In the genomic region with DNA sequence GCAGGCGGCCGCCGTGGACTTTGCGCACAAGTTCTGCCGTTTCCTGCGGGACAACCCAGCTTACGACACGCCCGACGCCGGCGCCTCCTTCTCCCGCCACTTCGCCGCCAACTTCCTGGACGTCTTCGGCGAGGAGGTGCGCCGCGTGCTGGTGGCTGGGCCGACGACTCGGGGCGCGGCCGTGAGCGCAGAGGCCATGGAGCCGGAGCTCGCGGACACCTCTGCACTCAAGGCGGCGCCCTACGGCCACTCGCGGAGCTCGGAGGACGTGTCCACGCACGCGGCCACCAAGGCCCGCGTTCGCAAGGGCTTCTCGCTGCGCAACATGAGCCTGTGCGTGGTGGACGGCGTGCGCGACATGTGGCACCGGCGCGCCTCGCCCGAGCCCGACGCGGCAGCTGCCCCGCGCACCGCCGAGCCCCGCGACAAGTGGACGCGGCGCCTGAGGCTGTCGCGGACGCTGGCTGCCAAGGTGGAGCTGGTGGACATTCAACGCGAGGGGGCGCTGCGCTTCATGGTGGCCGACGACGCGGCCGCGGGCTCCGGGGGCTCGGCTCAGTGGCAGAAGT, we compare ENCODE assay signal across 18 cellular contexts. TPM values are rescaled to one million over a fixed set of nuclear protein-coding genes. Genes with fewer than 3 reads are reported as not detected.
A peak's percentile ranks its signal among the peaks of the same experiment; 100 is the strongest.
DNase-seq lines count a peak whose midpoint lies in the region; ATAC-seq, FAIRE-seq and TF ChIP-seq lines count a peak whose summit lies in the region.
"Had no signal": no experiment of that assay in that cellular context is flagged by ENCODE, and none has a peak within 500 bp of the region (broad histone marks: within the 10 kb centered on the region; RNA-seq: fewer than 3 reads in every experiment).

No MANE protein-coding gene starts in this region.

- H3K4me1 Mint-ChIP-seq in progenitor cell of endocrine pancreas (ENCODE audit: low read depth), result peaks cover 5% of the 10 kb centered on the region

- FAIRE-seq in bronchial epithelial cell (lab: Jason Lieb, UNC), result no peak

- H3K27ac Mint-ChIP-seq in progenitor cell of endocrine pancreas, result no peak overlapping the region

- no peak for DNase-seq in bronchial epithelial cell (ENCODE audit: low read depth)
- DNase-seq in left ventricle myocardium superior, result peak; percentile 52
- DNase-seq in progenitor cell of endocrine pancreas (ENCODE audit: low spot score, unreplicated experiment), result no peak
- no peak for DNase-seq in AG20443 (ENCODE audit: low spot score)
- DNase-seq: activated CD8-positive, alpha-beta memory T cell treated with anti-CD3 and anti-CD28 coated beads for 24 hours; activated naive CD4-positive, alpha-beta T cell; body of pancreas; MM.1S; NCI-H2029 treated with DMSO at 0.1 percent for 48 hours; NCI-H524 treated with DMSO at 0.1 percent for 48 hours; stimulated activated CD4-positive, alpha-beta T cell treated with anti-CD3 and anti-CD28 coated beads, Interleukin-4, amount 100 ng/mL, for 24 hours; transverse colon; WERI-Rb-1 had no signal

- H3K36me3 ChIP-seq in bronchial epithelial cell (ENCODE audit: control insufficient read depth, insufficient read depth, low read length), result no peaks in the 10 kb centered on the region
- H3K36me3 ChIP-seq: transverse colon had no signal

- intact Hi-C loops in left ventricle myocardium superior (cut with micrococcal nuclease), result no loop called here

- TF ChIP-seq CTCF in bronchial epithelial cell (IDR thresholded peaks at IDR 0.05; ENCODE audit: insufficient read depth, low read length, severe bottlenecking) (peak; percentile 13), progenitor cell of endocrine pancreas (IDR thresholded peaks at IDR 0.05; ENCODE audit: unreplicated experiment) (peak; percentile 53)

- H3K4me3 ChIP-seq in bronchial epithelial cell (ENCODE audit: low read depth, low read length), result no peak overlapping the region
- H3K4me3 ChIP-seq: body of pancreas, transverse colon had no signal

- peaks cover 4% of the 10 kb centered on the region for H3K27me3 ChIP-seq in bronchial epithelial cell (ENCODE audit: control insufficient read depth, insufficient read depth, low read length)
- H3K27me3 ChIP-seq: body of pancreas, transverse colon had no signal

- peaks cover 4% of the 10 kb centered on the region for H3K36me3 Mint-ChIP-seq in progenitor cell of endocrine pancreas (ENCODE audit: insufficient read depth)

- peak; percentile 2 for TF ChIP-seq POLR2A in GM15510 (IDR thresholded peaks at IDR 0.05; ENCODE audit: borderline replicate concordance, extremely low read depth, insufficient read length)

- H3K27me3 Mint-ChIP-seq in progenitor cell of endocrine pancreas, result peaks cover 3% of the 10 kb centered on the region

- H3K4me3 Mint-ChIP-seq in progenitor cell of endocrine pancreas (ENCODE audit: low read depth), result no peak overlapping the region

- ATAC-seq in left ventricle myocardium superior, result peak; percentile 64
- ATAC-seq in GM18861 (IDR thresholded peaks at IDR 0.05; ENCODE audit: unreplicated experiment), result no peak
- no peak for ATAC-seq in GM21723 (IDR thresholded peaks at IDR 0.05; ENCODE audit: unreplicated experiment)
- ATAC-seq in HG03175 (IDR thresholded peaks at IDR 0.05; ENCODE audit: unreplicated experiment), result no peak
- ATAC-seq: body of pancreas had no signal

- H3K9me3 Mint-ChIP-seq in progenitor cell of endocrine pancreas (ENCODE audit: low read depth), result no peaks in the 10 kb centered on the region

RNA-seq across cellular contexts. Expression of gene SH2B2, which starts 14.1 kb away (rescaled TPM):
- total RNA-seq in bronchial epithelial cell (1.5 and 1.8 TPM in 2 replicates), left ventricle myocardium superior (0.99 TPM), progenitor cell of endocrine pancreas (11.2 and 11.5 TPM in 2 replicates)

RNA-seq across cellular contexts. Expression of gene SPDYE6, which starts 55.5 kb away (rescaled TPM):
- total RNA-seq in bronchial epithelial cell (under 0.01 TPM in 1 of 2 replicates, not detected in the other), left ventricle myocardium superior (not detected), progenitor cell of endocrine pancreas (not detected in 2 replicates)
- total RNA-seq: body of pancreas, kidney epithelial cell, transverse colon had no signal
